In genomic region chr22:20606041-20606783, GRCh38 we compare ENCODE assay signal across 8 cellular contexts.
A peak's percentile ranks its signal among the peaks of the same experiment; 100 is the strongest.
DNase-seq lines count a peak whose midpoint lies in the region; ATAC-seq and TF ChIP-seq lines count a peak whose summit lies in the region.

No MANE protein-coding gene starts in this region.

- no peak overlapping the region for H2AFZ ChIP-seq in SU-DHL-6 (ENCODE audit: low read depth, low read length, severe bottlenecking)

- no peaks in the 10 kb centered on the region for H4K20me1 ChIP-seq in SU-DHL-6 (ENCODE audit: low read depth, low read length)

- H3K4me3 ChIP-seq in GM06990 (replicated peaks; ENCODE audit: low read depth, low read length) (no peak overlapping the region), NB4 (ENCODE audit: low read depth, low read length) (no peak overlapping the region), SU-DHL-6 (ENCODE audit: insufficient read depth, low read length, poor library complexity, severe bottlenecking) (no peak overlapping the region)

- no peaks in the 10 kb centered on the region for H3K9me3 Mint-ChIP-seq in activated naive CD8-positive, alpha-beta T cell treated with anti-CD3 and anti-CD28 coated beads, Interleukin-2, amount 50 U/mL, for 24 hours

- H3K4me3 Mint-ChIP-seq in activated naive CD8-positive, alpha-beta T cell treated with anti-CD3 and anti-CD28 coated beads, Interleukin-2, amount 50 U/mL, for 24 hours: no peak overlapping the region

- H3K27me3 ChIP-seq in GM06990 (replicated peaks; ENCODE audit: control insufficient read depth, insufficient read depth, low read length): no peaks in the 10 kb centered on the region
- H3K27me3 ChIP-seq in SU-DHL-6 (ENCODE audit: low read length): no peaks in the 10 kb centered on the region

- H3K4me2 ChIP-seq in SU-DHL-6 (ENCODE audit: low read depth, low read length, poor library complexity, severe bottlenecking): no peak overlapping the region

- TF ChIP-seq CTCF in GM06990 (IDR thresholded peaks at IDR 0.05; ENCODE audit: insufficient read depth, low read length, poor library complexity, severe bottlenecking) (peak; percentile 93), NB4 (IDR thresholded peaks at IDR 0.05; ENCODE audit: low read depth, low read length) (peak; percentile 82), SU-DHL-6 (IDR thresholded peaks at IDR 0.05; ENCODE audit: insufficient read depth, low read length, poor library complexity, severe bottlenecking) (peak; percentile 31)

- H3K27me3 Mint-ChIP-seq in activated naive CD8-positive, alpha-beta T cell treated with anti-CD3 and anti-CD28 coated beads, Interleukin-2, amount 50 U/mL, for 24 hours: peaks cover 2% of the 10 kb centered on the region

- ATAC-seq in activated naive CD8-positive, alpha-beta T cell treated with anti-CD3 and anti-CD28 coated beads, Interleukin-2, amount 50 U/mL, for 24 hours: peak; percentile 60
- ATAC-seq in HG03159 (IDR thresholded peaks at IDR 0.05; ENCODE audit: unreplicated experiment) (no peak), HG03520 (IDR thresholded peaks at IDR 0.05; ENCODE audit: unreplicated experiment) (no peak)

- H3K4me1 Mint-ChIP-seq in activated naive CD8-positive, alpha-beta T cell treated with anti-CD3 and anti-CD28 coated beads, Interleukin-2, amount 50 U/mL, for 24 hours: peaks cover 6% of the 10 kb centered on the region

- H3F3A ChIP-seq in SU-DHL-6 (ENCODE audit: insufficient read depth): no peaks in the 10 kb centered on the region

- no peaks in the 10 kb centered on the region for H3K9me3 ChIP-seq in SU-DHL-6 (ENCODE audit: insufficient read depth, low read length)

- H3K79me2 ChIP-seq in SU-DHL-6 (ENCODE audit: insufficient read depth, low read length): no peaks in the 10 kb centered on the region

- no peak overlapping the region for H3K27ac ChIP-seq in SU-DHL-6 (ENCODE audit: low read depth, low read length)

- H3K36me3 ChIP-seq in GM06990 (ENCODE audit: control insufficient read depth, insufficient read depth, low read length): no peaks in the 10 kb centered on the region
- H3K36me3 ChIP-seq in SU-DHL-6 (ENCODE audit: low read length): no peaks in the 10 kb centered on the region

- DNase-seq in GM06990 (ENCODE audit: extremely low read depth, insufficient read length): peak; percentile 57
- peak; percentile 71 for DNase-seq in NB4 (ENCODE audit: low read depth)
- DNase-seq in activated naive CD8-positive, alpha-beta T cell treated with anti-CD3 and anti-CD28 coated beads, Interleukin-2, amount 50 U/mL, for 24 hours: peak; percentile 72
- peak; percentile 91 for DNase-seq in iPS DF 4.7 (ENCODE audit: extremely low read depth, low spot score)
- peak; percentile 32 to 39 for DNase-seq in stimulated activated CD4-positive, alpha-beta T cell treated with anti-CD3 and anti-CD28 coated beads, Interleukin-1b, Interleukin-23, amount 100 ng/mL, for 1 hour (ENCODE audit: low read depth in 2 of 2)

- H3K27ac Mint-ChIP-seq in activated naive CD8-positive, alpha-beta T cell treated with anti-CD3 and anti-CD28 coated beads, Interleukin-2, amount 50 U/mL, for 24 hours: no peak overlapping the region

- TF ChIP-seq POLR2A in NB4 (IDR thresholded peaks at IDR 0.05; ENCODE audit: extremely low read depth, insufficient read length): no peak

- H3K36me3 Mint-ChIP-seq in activated naive CD8-positive, alpha-beta T cell treated with anti-CD3 and anti-CD28 coated beads, Interleukin-2, amount 50 U/mL, for 24 hours (ENCODE audit: low read depth): no peaks in the 10 kb centered on the region

- no peaks in the 10 kb centered on the region for H3K9me2 ChIP-seq in SU-DHL-6 (replicated peaks; ENCODE audit: insufficient read depth, low read length)

- no peak overlapping the region for H3K9ac ChIP-seq in SU-DHL-6 (ENCODE audit: low read length)

Comparison
In these comparisons a context has a peak if more than half of its experiments do, and no peak if none do; other contexts are left out.
1. DNase-seq: peak in every context shown above with its lines; median percentile 91 in iPS DF 4.7; 72 in activated naive CD8-positive, alpha-beta T cell treated with anti-CD3 and anti-CD28 coated beads, Interleukin-2, amount 50 U/mL, for 24 hours; 71 in NB4; 57 in GM06990; 36 in stimulated activated CD4-positive, alpha-beta T cell treated with anti-CD3 and anti-CD28 coated beads, Interleukin-1b, Interleukin-23, amount 100 ng/mL, for 1 hour.
2. CTCF ChIP-seq: peak in every context shown above with its lines; median percentile 93 in GM06990; 82 in NB4; 31 in SU-DHL-6.